In the genomic region with DNA sequence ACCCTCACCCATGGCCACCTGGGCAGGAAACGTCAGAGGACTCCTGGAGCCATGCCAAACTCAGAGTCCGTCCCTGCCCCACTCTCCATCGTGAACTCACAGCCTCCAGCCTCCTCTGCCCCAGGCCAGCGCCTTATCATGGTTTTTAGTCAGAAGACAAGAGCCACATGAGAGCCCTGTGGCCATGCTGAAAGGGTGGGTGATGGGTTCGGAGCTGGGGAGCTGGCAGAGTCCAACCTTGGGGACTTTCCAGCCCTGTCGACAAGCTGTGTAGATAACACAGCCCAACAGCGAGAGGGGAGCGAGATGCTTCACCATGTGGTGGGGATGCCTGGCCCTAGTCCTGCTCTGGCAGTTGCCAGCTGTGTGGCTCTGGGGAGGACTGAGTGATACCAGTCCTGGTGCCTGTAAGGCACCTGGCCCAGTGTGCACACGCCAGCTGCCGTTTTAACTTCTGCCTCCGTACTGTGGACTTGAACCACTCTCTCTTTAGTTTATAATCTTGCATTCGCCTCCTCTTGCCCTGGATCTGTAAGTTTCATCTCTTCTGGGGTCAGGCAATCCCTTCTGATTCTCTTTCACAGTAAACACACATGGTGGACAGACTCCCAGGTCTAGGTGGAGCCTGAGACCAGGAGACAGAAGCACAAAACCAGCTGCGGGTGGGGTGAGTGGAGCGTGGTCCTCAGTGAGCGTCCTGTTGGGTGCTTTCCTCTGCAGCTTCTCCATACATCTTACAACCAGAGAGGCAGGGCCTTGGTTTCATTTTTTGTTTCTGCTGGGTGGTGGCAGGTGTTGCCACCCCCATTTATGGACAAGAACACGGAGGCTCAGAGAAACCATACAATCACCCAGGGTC, we compare ENCODE assay signal across 1 cellular context.
TF ChIP-seq lines count a peak whose summit lies in the region.

No MANE protein-coding gene starts in this region.

TF ChIP-seq in GM23338, 12 proteins besides CTCF, POLR2A, EP300 and RAD21:
- TF ChIP-seq, protein P1, sequence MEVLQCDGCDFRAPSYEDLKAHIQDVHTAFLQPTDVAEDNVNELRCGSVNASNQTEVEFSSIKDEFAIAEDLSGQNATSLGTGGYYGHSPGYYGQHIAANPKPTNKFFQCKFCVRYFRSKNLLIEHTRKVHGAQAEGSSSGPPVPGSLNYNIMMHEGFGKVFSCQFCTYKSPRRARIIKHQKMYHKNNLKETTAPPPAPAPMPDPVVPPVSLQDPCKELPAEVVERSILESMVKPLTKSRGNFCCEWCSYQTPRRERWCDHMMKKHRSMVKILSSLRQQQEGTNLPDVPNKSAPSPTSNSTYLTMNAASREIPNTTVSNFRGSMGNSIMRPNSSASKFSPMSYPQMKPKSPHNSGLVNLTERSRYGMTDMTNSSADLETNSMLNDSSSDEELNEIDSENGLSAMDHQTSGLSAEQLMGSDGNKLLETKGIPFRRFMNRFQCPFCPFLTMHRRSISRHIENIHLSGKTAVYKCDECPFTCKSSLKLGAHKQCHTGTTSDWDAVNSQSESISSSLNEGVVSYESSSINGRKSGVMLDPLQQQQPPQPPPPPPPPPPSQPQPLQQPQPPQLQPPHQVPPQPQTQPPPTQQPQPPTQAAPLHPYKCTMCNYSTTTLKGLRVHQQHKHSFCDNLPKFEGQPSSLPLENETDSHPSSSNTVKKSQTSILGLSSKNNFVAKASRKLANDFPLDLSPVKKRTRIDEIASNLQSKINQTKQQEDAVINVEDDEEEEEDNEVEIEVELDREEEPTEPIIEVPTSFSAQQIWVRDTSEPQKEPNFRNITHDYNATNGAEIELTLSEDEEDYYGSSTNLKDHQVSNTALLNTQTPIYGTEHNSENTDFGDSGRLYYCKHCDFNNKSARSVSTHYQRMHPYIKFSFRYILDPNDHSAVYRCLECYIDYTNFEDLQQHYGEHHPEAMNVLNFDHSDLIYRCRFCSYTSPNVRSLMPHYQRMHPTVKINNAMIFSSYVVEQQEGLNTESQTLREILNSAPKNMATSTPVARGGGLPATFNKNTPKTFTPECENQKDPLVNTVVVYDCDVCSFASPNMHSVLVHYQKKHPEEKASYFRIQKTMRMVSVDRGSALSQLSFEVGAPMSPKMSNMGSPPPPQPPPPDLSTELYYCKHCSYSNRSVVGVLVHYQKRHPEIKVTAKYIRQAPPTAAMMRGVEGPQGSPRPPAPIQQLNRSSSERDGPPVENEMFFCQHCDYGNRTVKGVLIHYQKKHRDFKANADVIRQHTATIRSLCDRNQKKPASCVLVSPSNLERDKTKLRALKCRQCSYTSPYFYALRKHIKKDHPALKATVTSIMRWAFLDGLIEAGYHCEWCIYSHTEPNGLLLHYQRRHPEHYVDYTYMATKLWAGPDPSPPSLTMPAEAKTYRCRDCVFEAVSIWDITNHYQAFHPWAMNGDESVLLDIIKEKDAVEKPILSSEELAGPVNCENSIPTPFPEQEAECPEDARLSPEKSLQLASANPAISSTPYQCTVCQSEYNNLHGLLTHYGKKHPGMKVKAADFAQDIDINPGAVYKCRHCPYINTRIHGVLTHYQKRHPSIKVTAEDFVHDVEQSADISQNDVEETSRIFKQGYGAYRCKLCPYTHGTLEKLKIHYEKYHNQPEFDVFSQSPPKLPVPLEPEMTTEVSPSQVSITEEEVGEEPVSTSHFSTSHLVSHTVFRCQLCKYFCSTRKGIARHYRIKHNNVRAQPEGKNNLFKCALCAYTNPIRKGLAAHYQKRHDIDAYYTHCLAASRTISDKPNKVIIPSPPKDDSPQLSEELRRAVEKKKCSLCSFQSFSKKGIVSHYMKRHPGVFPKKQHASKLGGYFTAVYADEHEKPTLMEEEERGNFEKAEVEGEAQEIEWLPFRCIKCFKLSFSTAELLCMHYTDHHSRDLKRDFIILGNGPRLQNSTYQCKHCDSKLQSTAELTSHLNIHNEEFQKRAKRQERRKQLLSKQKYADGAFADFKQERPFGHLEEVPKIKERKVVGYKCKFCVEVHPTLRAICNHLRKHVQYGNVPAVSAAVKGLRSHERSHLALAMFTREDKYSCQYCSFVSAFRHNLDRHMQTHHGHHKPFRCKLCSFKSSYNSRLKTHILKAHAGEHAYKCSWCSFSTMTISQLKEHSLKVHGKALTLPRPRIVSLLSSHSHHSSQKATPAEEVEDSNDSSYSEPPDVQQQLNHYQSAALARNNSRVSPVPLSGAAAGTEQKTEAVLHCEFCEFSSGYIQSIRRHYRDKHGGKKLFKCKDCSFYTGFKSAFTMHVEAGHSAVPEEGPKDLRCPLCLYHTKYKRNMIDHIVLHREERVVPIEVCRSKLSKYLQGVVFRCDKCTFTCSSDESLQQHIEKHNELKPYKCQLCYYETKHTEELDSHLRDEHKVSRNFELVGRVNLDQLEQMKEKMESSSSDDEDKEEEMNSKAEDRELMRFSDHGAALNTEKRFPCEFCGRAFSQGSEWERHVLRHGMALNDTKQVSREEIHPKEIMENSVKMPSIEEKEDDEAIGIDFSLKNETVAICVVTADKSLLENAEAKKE (CRISPR knock-in tag; IDR thresholded peaks at IDR 0.05): no peak
- TF ChIP-seq ZNF114 (CRISPR knock-in tag; IDR thresholded peaks at IDR 0.05) (no peak), STAT1 (IDR thresholded peaks at IDR 0.05; ENCODE audit: unreplicated experiment) (no peak), CREB1 (CRISPR knock-in tag; IDR thresholded peaks at IDR 0.05; ENCODE audit: low read depth) (no peak), EZH2 (IDR thresholded peaks at IDR 0.05; ENCODE audit: low read depth, unreplicated experiment) (no peak), JUNB (IDR thresholded peaks at IDR 0.05; ENCODE audit: unreplicated experiment) (no peak), POLR2AphosphoS5 (IDR thresholded peaks at IDR 0.05; ENCODE audit: low read depth) (no peak), ZNF331 (CRISPR knock-in tag; IDR thresholded peaks at IDR 0.05; ENCODE audit: low read depth) (no peak)
